17 cellular contexts compared by ENCODE assay signal in genomic region chr9:127580879-127581278, GRCh38. TPM values are rescaled to one million over a fixed set of nuclear protein-coding genes. Genes with fewer than 3 reads are reported as not detected.
DNase-seq lines count a peak whose midpoint lies in the region; ATAC-seq and TF ChIP-seq lines count a peak whose summit lies in the region.
"Had no signal": no experiment of that assay in that cellular context is flagged by ENCODE, and none has a peak within 500 bp of the region (broad histone marks: within the 10 kb centered on the region; RNA-seq: fewer than 3 reads in every experiment).

No MANE protein-coding gene starts in this region.

- DNase-seq in NCI-H1092 treated with DMSO at 0.1 percent for 48 hours (lab: John Stamatoyannopoulos, UW) (peak; percentile 60), NCI-H1092 (lab: John Stamatoyannopoulos, UW) (no peak), NCI-H2171 treated with DMSO at 0.1 percent for 48 hours (lab: John Stamatoyannopoulos, UW) (peak; percentile 97), epithelial cell of proximal tubule (ENCODE audit: low read depth) (no peak), glomerular visceral epithelial cell (ENCODE audit: extremely low spot score) (no peak)
- no peak for DNase-seq in stimulated activated effector memory CD8-positive, alpha-beta T cell treated with anti-CD3 and anti-CD28 coated beads, Interleukin-12 subunit alpha, Interleukin-12 subunit beta, amount 100 ng/mL, for 72 hours (ENCODE audit: low spot score in 2 of 2)
- DNase-seq: activated CD4-positive, CD25-positive, alpha-beta regulatory T cell; activated effector memory CD4-positive, alpha-beta T cell treated with anti-CD3 and anti-CD28 coated beads, Interleukin-2, amount 50 U/mL, for 16 hours; amygdala; cerebellar nuclear complex; effector CD8-positive, alpha-beta T cell; MM.1S; NCI-H2029; SHP77 treated with DMSO at 0.1 percent for 48 hours had no signal

- peak overlapping the region; percentile 95 for H3K27ac Mint-ChIP-seq in stimulated activated effector memory CD8-positive, alpha-beta T cell treated with anti-CD3 and anti-CD28 coated beads, Interleukin-12 subunit alpha, Interleukin-12 subunit beta, amount 100 ng/mL, for 72 hours
- H3K27ac Mint-ChIP-seq: GM23338 had no signal

- TF ChIP-seq CTCF in epithelial cell of proximal tubule (conservative IDR thresholded peaks at IDR 0.05; ENCODE audit: low read depth, low read length): no peak

- H3K9me3 Mint-ChIP-seq in stimulated activated effector memory CD8-positive, alpha-beta T cell treated with anti-CD3 and anti-CD28 coated beads, Interleukin-12 subunit alpha, Interleukin-12 subunit beta, amount 100 ng/mL, for 72 hours: no peaks in the 10 kb centered on the region
- H3K9me3 Mint-ChIP-seq: GM23338 had no signal

- H3K4me3 Mint-ChIP-seq in stimulated activated effector memory CD8-positive, alpha-beta T cell treated with anti-CD3 and anti-CD28 coated beads, Interleukin-12 subunit alpha, Interleukin-12 subunit beta, amount 100 ng/mL, for 72 hours: peak overlapping the region; percentile 89
- H3K4me3 Mint-ChIP-seq: GM23338 had no signal

- peak overlapping the region; percentile 11 for H3K4me3 ChIP-seq in epithelial cell of proximal tubule (ENCODE audit: low read depth, low read length)
- H3K4me3 ChIP-seq: GM23338 had no signal

- ATAC-seq in stimulated activated effector memory CD8-positive, alpha-beta T cell treated with anti-CD3 and anti-CD28 coated beads, Interleukin-12 subunit alpha, Interleukin-12 subunit beta, amount 100 ng/mL, for 72 hours: no peak
- ATAC-seq in HG03139 (IDR thresholded peaks at IDR 0.05; ENCODE audit: unreplicated experiment) (no peak), GM18909 (IDR thresholded peaks at IDR 0.05; ENCODE audit: poor library complexity, unreplicated experiment) (no peak)
- ATAC-seq: GM23338 had no signal

- peaks cover 55% of the 10 kb centered on the region for H3K4me1 Mint-ChIP-seq in stimulated activated effector memory CD8-positive, alpha-beta T cell treated with anti-CD3 and anti-CD28 coated beads, Interleukin-12 subunit alpha, Interleukin-12 subunit beta, amount 100 ng/mL, for 72 hours

- peaks cover 7% of the 10 kb centered on the region for H3K36me3 Mint-ChIP-seq in stimulated activated effector memory CD8-positive, alpha-beta T cell treated with anti-CD3 and anti-CD28 coated beads, Interleukin-12 subunit alpha, Interleukin-12 subunit beta, amount 100 ng/mL, for 72 hours

RNA-seq across cellular contexts. Expression of gene STXBP1, which starts 31.2 kb away (rescaled TPM):
- total RNA-seq in epithelial cell of proximal tubule: 12.4 and 14.6 TPM in 2 replicates

Comparison
In these comparisons a context has a peak if more than half of its experiments do, and no peak if none do; other contexts are left out.
1. DNase-seq: peak in NCI-H1092 treated with DMSO at 0.1 percent for 48 hours (single experiment) and NCI-H2171 treated with DMSO at 0.1 percent for 48 hours (single experiment); none in NCI-H1092 (single experiment), epithelial cell of proximal tubule (single experiment), stimulated activated effector memory CD8-positive, alpha-beta T cell treated with anti-CD3 and anti-CD28 coated beads, Interleukin-12 subunit alpha, Interleukin-12 subunit beta, amount 100 ng/mL, for 72 hours (0 of 2) and glomerular visceral epithelial cell (single experiment).